ENCODE assay signal across 9 cellular contexts in the genomic region with DNA sequence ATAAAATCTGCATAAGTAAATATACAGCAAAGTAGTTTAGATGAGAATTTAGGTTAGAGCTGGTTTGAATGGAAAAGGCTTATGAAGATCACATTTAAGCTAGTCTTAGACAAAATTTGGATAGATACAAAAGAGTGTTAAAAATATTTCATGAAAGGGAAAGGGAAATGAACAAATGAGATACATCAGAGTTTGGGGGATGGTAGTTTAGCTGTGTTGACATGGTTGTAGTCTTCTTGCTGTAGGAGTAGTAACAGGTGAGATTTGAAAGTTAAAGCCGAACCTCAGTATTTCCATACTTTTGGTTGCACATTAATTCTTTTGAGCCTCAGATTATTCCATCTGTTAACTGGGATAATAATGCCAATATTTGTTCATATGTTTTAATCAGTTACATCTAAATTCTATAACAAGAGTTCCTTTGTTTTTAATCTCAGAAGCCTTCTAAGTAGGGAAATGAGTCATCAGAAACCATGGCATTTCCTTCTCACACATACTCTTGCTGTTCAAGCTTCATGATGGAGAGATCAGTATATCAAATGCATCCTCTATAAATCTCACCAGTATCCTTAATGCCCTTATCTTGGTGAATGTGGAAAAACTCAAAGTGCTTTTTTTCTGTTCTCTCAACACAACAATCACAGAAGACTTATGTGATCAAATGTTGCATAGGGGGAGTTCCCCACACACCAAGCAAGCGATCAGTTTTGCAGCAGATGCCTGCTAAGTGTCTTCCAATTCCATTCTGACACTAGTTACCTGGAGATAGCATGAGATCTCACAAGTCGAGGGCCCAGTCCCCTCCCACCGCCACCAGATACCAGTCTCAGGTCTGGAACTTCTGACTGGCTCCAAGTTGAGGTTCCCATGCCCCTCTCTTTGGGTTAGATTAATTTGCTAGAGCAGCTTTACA.
DNase-seq lines count a peak whose midpoint lies in the region; ATAC-seq and TF ChIP-seq lines count a peak whose summit lies in the region.
"Had no signal": no experiment of that assay in that cellular context is flagged by ENCODE, and none has a peak within 500 bp of the region (broad histone marks: within the 10 kb centered on the region; RNA-seq: fewer than 3 reads in every experiment).

No MANE protein-coding gene starts in this region.

- no peak overlapping the region for H3K4me3 Mint-ChIP-seq in glutamatergic neuron (ENCODE audit: unreplicated experiment)

- no peak overlapping the region for H2AFZ ChIP-seq in OCI-LY3 (ENCODE audit: low read depth, low read length)

- H3K4me1 Mint-ChIP-seq in glutamatergic neuron (ENCODE audit: low read depth, unreplicated experiment), result peaks cover 9% of the 10 kb centered on the region

- ATAC-seq in GM21529 (IDR thresholded peaks at IDR 0.05; ENCODE audit: unreplicated experiment), result peak; percentile 83
- ATAC-seq in GM21381 (IDR thresholded peaks at IDR 0.05; ENCODE audit: unreplicated experiment), result no peak

- H3K36me3 Mint-ChIP-seq in glutamatergic neuron (ENCODE audit: unreplicated experiment), result no peaks in the 10 kb centered on the region

- H4K20me1 ChIP-seq in OCI-LY3 (ENCODE audit: insufficient read depth, low read length), result peaks cover 21% of the 10 kb centered on the region

- no peaks in the 10 kb centered on the region for H3K36me3 ChIP-seq in OCI-LY3 (replicated peaks; ENCODE audit: low read depth, low read length)

- peaks cover 16% of the 10 kb centered on the region for H3K4me1 ChIP-seq in OCI-LY3 (ENCODE audit: low read length)

- peak overlapping the region; percentile 68 for H3K4me2 ChIP-seq in OCI-LY3 (ENCODE audit: low read length)

- H3K9me3 Mint-ChIP-seq in glutamatergic neuron (ENCODE audit: unreplicated experiment), result no peaks in the 10 kb centered on the region

- H3K4me3 ChIP-seq in OCI-LY3 (ENCODE audit: low read length), result peak overlapping the region; percentile 14; the same call in 1 of the 2 replicates
- H3K4me3 ChIP-seq in fibroblast of pulmonary artery (replicated peaks; ENCODE audit: low read depth, low read length), result no peak overlapping the region

- TF ChIP-seq CTCF in OCI-LY3 (IDR thresholded peaks at IDR 0.05; ENCODE audit: low read depth, low read length) (no peak), fibroblast of pulmonary artery (IDR thresholded peaks at IDR 0.05; ENCODE audit: low read length, missing control alignments) (no peak), glutamatergic neuron (IDR thresholded peaks at IDR 0.05; ENCODE audit: partially characterized antibody, unreplicated experiment) (no peak)

- H3K9ac ChIP-seq in OCI-LY3 (ENCODE audit: low read length), result no peak overlapping the region

- no peaks in the 10 kb centered on the region for H3K9me3 ChIP-seq in OCI-LY3 (ENCODE audit: insufficient read depth, low read length)

- DNase-seq in Daoy (ENCODE audit: low read depth) (peak; percentile 42), fibroblast of pulmonary artery (ENCODE audit: low read depth) (peak; percentile 69), cardiac septum (ENCODE audit: low spot score) (no peak), cerebellar cortex (ENCODE audit: low spot score) (no peak), glutamatergic neuron (no peak)
- DNase-seq: T1000 had no signal

- H3K27me3 ChIP-seq in OCI-LY3 (ENCODE audit: low read depth, low read length), result no peaks in the 10 kb centered on the region

- H3K27me3 Mint-ChIP-seq in glutamatergic neuron (ENCODE audit: unreplicated experiment), result peaks cover 2% of the 10 kb centered on the region

- no peak overlapping the region for H3K27ac Mint-ChIP-seq in glutamatergic neuron (ENCODE audit: unreplicated experiment)

- no peak overlapping the region for H3K27ac ChIP-seq in OCI-LY3 (ENCODE audit: low read length)

- intact Hi-C loops in cardiac septum (cut with DNase I), result no loop called here

- no peaks in the 10 kb centered on the region; the same call in 1 of the 2 replicates for H3K79me2 ChIP-seq in OCI-LY3 (ENCODE audit: low read length)

Comparison
In these comparisons a context has a peak if more than half of its experiments do, and no peak if none do; other contexts are left out.
1. DNase-seq: peak in Daoy (single experiment) and fibroblast of pulmonary artery (single experiment); none in cardiac septum (single experiment), cerebellar cortex (single experiment) and glutamatergic neuron (single experiment).